Comparison of ENCODE assay signal across 8 cellular contexts in the genomic region with DNA sequence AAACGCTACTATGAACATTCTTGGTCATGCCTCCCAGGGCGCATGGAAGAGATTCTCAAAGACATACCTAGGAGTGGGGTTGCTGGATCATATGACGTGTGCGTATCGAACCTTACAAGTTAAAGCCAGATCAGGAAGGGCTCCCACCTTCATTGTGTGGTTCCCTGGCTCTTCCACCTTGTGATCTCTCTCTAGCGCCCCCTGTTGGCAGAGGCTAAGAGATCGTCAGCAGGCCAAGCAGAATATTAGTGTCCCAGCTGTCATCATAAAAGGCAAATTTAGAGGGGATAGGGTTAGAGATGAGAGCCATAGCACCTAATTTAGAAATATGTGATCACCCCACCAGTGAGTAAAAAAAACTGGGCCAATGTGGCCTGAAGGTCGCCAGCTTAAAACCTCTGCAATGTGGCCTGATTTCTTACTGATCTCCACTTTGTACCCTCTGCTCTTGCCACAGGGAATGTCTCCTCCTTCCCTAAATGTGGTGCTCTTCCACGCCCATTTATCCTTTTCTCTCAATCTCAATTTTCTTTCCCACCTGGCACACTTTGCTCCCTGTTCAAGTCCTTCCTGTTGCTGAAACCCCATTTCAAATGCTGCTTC.
DNase-seq lines count a peak whose midpoint lies in the region; ATAC-seq and TF ChIP-seq lines count a peak whose summit lies in the region.

No MANE protein-coding gene starts in this region.

- H3K27ac Mint-ChIP-seq in CD4-positive, alpha-beta memory T cell, result no peak overlapping the region
- no peak overlapping the region for H3K27ac Mint-ChIP-seq in activated T-helper 17 cell treated with anti-CD3 and anti-CD28 coated beads, Interleukin-2, amount 50 U/mL, for 72 hours

- peaks cover 0 to 1% of the 10 kb centered on the region in 2 donors for H3K27me3 Mint-ChIP-seq in CD4-positive, alpha-beta memory T cell
- peaks cover 3% of the 10 kb centered on the region for H3K27me3 Mint-ChIP-seq in activated T-helper 17 cell treated with anti-CD3 and anti-CD28 coated beads, Interleukin-2, amount 50 U/mL, for 72 hours

- 70% methylated on average over 9 of the region's 9 CpGs for WGBS in prostate gland

- POLR2A ChIA-PET in CD4-positive, alpha-beta memory T cell (lab: Charles Lee; ENCODE audit: partially characterized antibody), result no interaction called here
- POLR2A ChIA-PET in HEK293 (lab: Yijun Ruan, JAX), result no interaction called here

- no peaks in the 10 kb centered on the region for H3K36me3 ChIP-seq in CD4-positive, alpha-beta memory T cell (ENCODE audit: insufficient read depth, low read length)
- H3K36me3 ChIP-seq in HEK293 (ENCODE audit: control insufficient read depth in 2 of 2, insufficient read depth in 1 of 2, low read length in 2 of 2), result no peaks in the 10 kb centered on the region
- no peaks in the 10 kb centered on the region for H3K36me3 ChIP-seq in Peyer's patch
- no peaks in the 10 kb centered on the region for H3K36me3 ChIP-seq in prostate gland

- ATAC-seq in activated T-helper 17 cell treated with anti-CD3 and anti-CD28 coated beads, Interleukin-2, amount 50 U/mL, for 72 hours (replicated peaks), result peak; percentile 52
- ATAC-seq in GM18519 (IDR thresholded peaks at IDR 0.05; ENCODE audit: low FRiP score, unreplicated experiment) (no peak), HG03175 (IDR thresholded peaks at IDR 0.05; ENCODE audit: unreplicated experiment) (no peak)

- H3K27me3 ChIP-seq in CD4-positive, alpha-beta memory T cell (ENCODE audit: insufficient read depth, low read length), result no peaks in the 10 kb centered on the region
- no peaks in the 10 kb centered on the region for H3K27me3 ChIP-seq in Peyer's patch
- no peaks in the 10 kb centered on the region for H3K27me3 ChIP-seq in prostate gland (replicated peaks; ENCODE audit: insufficient read depth)

- no peaks in the 10 kb centered on the region for H3K9me3 ChIP-seq in CD4-positive, alpha-beta memory T cell (ENCODE audit: control insufficient read depth in 1 of 2, low read length in 2 of 2)
- no peaks in the 10 kb centered on the region for H3K9me3 ChIP-seq in HEK293 (ENCODE audit: control insufficient read depth, insufficient read depth, low read depth, low read length)
- no peaks in the 10 kb centered on the region for H3K9me3 ChIP-seq in Peyer's patch
- no peaks in the 10 kb centered on the region for H3K9me3 ChIP-seq in prostate gland

- H3K4me3 ChIP-seq in CD4-positive, alpha-beta memory T cell (ENCODE audit: low read length in 2 of 2), result no peak overlapping the region
- H3K4me3 ChIP-seq in HEK293 (ENCODE audit: low read depth, low read length), result no peak overlapping the region
- no peak overlapping the region for H3K4me3 ChIP-seq in Peyer's patch
- no peak overlapping the region for H3K4me3 ChIP-seq in prostate gland

- TF ChIP-seq POLR2A in Peyer's patch (IDR thresholded peaks at IDR 0.05) (no peak), prostate gland (IDR thresholded peaks at IDR 0.05) (no peak)

- H3K36me3 Mint-ChIP-seq in CD4-positive, alpha-beta memory T cell, result no peaks in the 10 kb centered on the region
- no peaks in the 10 kb centered on the region for H3K36me3 Mint-ChIP-seq in activated T-helper 17 cell treated with anti-CD3 and anti-CD28 coated beads, Interleukin-2, amount 50 U/mL, for 72 hours (ENCODE audit: low read depth)

- CTCF ChIA-PET in CD4-positive, alpha-beta memory T cell (lab: Charles Lee; ENCODE audit: partially characterized antibody), result interaction anchor here (0.7 to 4.7 kb wide), 11 partner anchors 9 to 680 kb away, joined by 3 to 52 read pairs (median 4); no protein-coding TSS in a partner anchor
- CTCF ChIA-PET in HEK293 (lab: Yijun Ruan, JAX), result interaction anchor here (0.5 to 7.9 kb wide), 60 partner anchors 9 to 512 kb away, joined by 3 to 122 read pairs (median 4); no protein-coding TSS in a partner anchor

- H3K27ac ChIP-seq in CD4-positive, alpha-beta memory T cell (ENCODE audit: low read depth, low read length), result no peak overlapping the region
- H3K27ac ChIP-seq in HEK293 (ENCODE audit: extremely low read depth, low read depth, low read length) (no peak overlapping the region), Peyer's patch (no peak overlapping the region), prostate gland (no peak overlapping the region)

- no peak overlapping the region for H3K4me3 Mint-ChIP-seq in CD4-positive, alpha-beta memory T cell
- no peak overlapping the region for H3K4me3 Mint-ChIP-seq in activated T-helper 17 cell treated with anti-CD3 and anti-CD28 coated beads, Interleukin-2, amount 50 U/mL, for 72 hours

- DNase-seq in CD4-positive, alpha-beta memory T cell, result peak in 4 of 5 donors; percentile 26 to 42 (median 33)
- DNase-seq in Peyer's patch (peak; percentile 37 to 84 (median 64)), germinal center (ENCODE audit: low spot score) (peak; percentile 60), prostate gland (ENCODE audit: low spot score) (no peak)

- H3K4me1 Mint-ChIP-seq in CD4-positive, alpha-beta memory T cell, result peaks cover 0 to 4% (median 2%) of the 10 kb centered on the region in 4 donors
- H3K4me1 Mint-ChIP-seq in activated T-helper 17 cell treated with anti-CD3 and anti-CD28 coated beads, Interleukin-2, amount 50 U/mL, for 72 hours, result no peaks in the 10 kb centered on the region

- no peaks in the 10 kb centered on the region for H3K9me3 Mint-ChIP-seq in CD4-positive, alpha-beta memory T cell
- no peaks in the 10 kb centered on the region for H3K9me3 Mint-ChIP-seq in activated T-helper 17 cell treated with anti-CD3 and anti-CD28 coated beads, Interleukin-2, amount 50 U/mL, for 72 hours

- H3K4me1 ChIP-seq in CD4-positive, alpha-beta memory T cell (ENCODE audit: insufficient read depth, low read length), result no peaks in the 10 kb centered on the region
- H3K4me1 ChIP-seq in HEK293 (ENCODE audit: control insufficient read depth, insufficient read depth, low read length) (no peaks in the 10 kb centered on the region), Peyer's patch (no peaks in the 10 kb centered on the region), prostate gland (replicated peaks) (peaks cover 10% of the 10 kb centered on the region)

- TF ChIP-seq CTCF in HEK293 (tag by site-specific recombination; IDR thresholded peaks at IDR 0.05) (no peak), Peyer's patch (IDR thresholded peaks at IDR 0.05) (peak in 5 of 6 experiments; percentile 41 to 73 (median 73)), prostate gland (IDR thresholded peaks at IDR 0.05) (peak in 3 of 4 experiments; percentile 24 to 60 (median 55))

- intact Hi-C loops in CD4-positive, alpha-beta memory T cell (cut with micrococcal nuclease), result no loop called here
- intact Hi-C loops in prostate gland (cut with DNase I), result loop anchor here (5.0 to 10.0 kb wide), 3 partner anchors 54 to 248 kb away; no protein-coding TSS in a partner anchor

TF ChIP-seq in HEK293, 187 proteins besides CTCF, POLR2A, EP300 and RAD21:
- no peak for TF ChIP-seq YY2 (tag by site-specific recombination; IDR thresholded peaks at IDR 0.05)
- TF ChIP-seq KLF9 (tag by site-specific recombination; IDR thresholded peaks at IDR 0.05; ENCODE audit: low read depth), result no peak
- 0 out of 2 replicates have a peak, but pooled peaks have one; percentile 35 for TF ChIP-seq ZNF341 (tag by site-specific recombination; IDR thresholded peaks at IDR 0.05; ENCODE audit: low read depth)
- TF ChIP-seq ZNF660 (tag by site-specific recombination; IDR thresholded peaks at IDR 0.05), result 0 out of 2 replicates have a peak, but pooled peaks have one; percentile 18
